1 cellular context compared by ENCODE assay signal in genomic region chr12:64402181-64402580, GRCh38.
TF ChIP-seq lines count a peak whose summit lies in the region.

No MANE protein-coding gene starts in this region.

TF ChIP-seq in K562, 482 proteins besides CTCF, POLR2A, EP300 and RAD21 (continued from another document and continues in another):
- no peak for TF ChIP-seq ZMIZ1 (IDR thresholded peaks at IDR 0.05; ENCODE audit: low read depth in 2 of 2, low read length in 2 of 2)
- TF ChIP-seq BRCA1 (IDR thresholded peaks at IDR 0.05) = no peak
- TF ChIP-seq BRCA1 (CRISPR knock-in tag; IDR thresholded peaks at IDR 0.05) = no peak
- no peak for TF ChIP-seq RBM39 (optimal IDR thresholded peaks at IDR 0.05; ENCODE audit: low read depth, low read length)
- no peak for TF ChIP-seq MCM3 (IDR thresholded peaks at IDR 0.05)
- no peak for TF ChIP-seq ZNF79 (CRISPR knock-in tag; IDR thresholded peaks at IDR 0.05; ENCODE audit: low read depth)
- no peak for TF ChIP-seq GABPB2 (CRISPR knock-in tag; conservative IDR thresholded peaks at IDR 0.05)
- TF ChIP-seq PBX2 (CRISPR knock-in tag; IDR thresholded peaks at IDR 0.05; ENCODE audit: low read depth) = no peak
- no peak for TF ChIP-seq PBX2 (tag; conservative IDR thresholded peaks at IDR 0.05; ENCODE audit: low read depth)
- TF ChIP-seq ZBTB5 (IDR thresholded peaks at IDR 0.05) = no peak
- TF ChIP-seq ZNF668 (CRISPR knock-in tag; IDR thresholded peaks at IDR 0.05) = no peak
- no peak for TF ChIP-seq EP400 (IDR thresholded peaks at IDR 0.05)
- TF ChIP-seq PYGO2 (tag; IDR thresholded peaks at IDR 0.05) = peak; percentile 71
- TF ChIP-seq MLX (CRISPR knock-in tag; conservative IDR thresholded peaks at IDR 0.05) = no peak
- TF ChIP-seq ZNF253 (CRISPR knock-in tag; conservative IDR thresholded peaks at IDR 0.05) = no peak
- no peak for TF ChIP-seq RCOR1 (IDR thresholded peaks at IDR 0.05; ENCODE audit: borderline replicate concordance in 1 of 2, low read depth in 2 of 2, low read length in 2 of 2)
- no peak for TF ChIP-seq MIER1 (IDR thresholded peaks at IDR 0.05; ENCODE audit: low read depth)
- no peak for TF ChIP-seq MITF (IDR thresholded peaks at IDR 0.05)
- TF ChIP-seq BACH1 (tag; IDR thresholded peaks at IDR 0.05) = no peak
- no peak for TF ChIP-seq ZNF3 (CRISPR knock-in tag; IDR thresholded peaks at IDR 0.05)
- TF ChIP-seq UBTF (IDR thresholded peaks at IDR 0.05; ENCODE audit: borderline replicate concordance in 1 of 2, low read depth in 2 of 2, low read length in 2 of 2) = no peak
- TF ChIP-seq POLR2G (IDR thresholded peaks at IDR 0.05; ENCODE audit: low read depth, low read length) = no peak
- TF ChIP-seq SOX6 (IDR thresholded peaks at IDR 0.05) = no peak
- TF ChIP-seq NR3C1 (CRISPR knock-in tag; IDR thresholded peaks at IDR 0.05) = no peak
- no peak for TF ChIP-seq HDAC3 (IDR thresholded peaks at IDR 0.05; ENCODE audit: borderline replicate concordance, partially characterized antibody)
- TF ChIP-seq POLR3G (IDR thresholded peaks at IDR 0.05; ENCODE audit: extremely low read depth, insufficient read length, insufficient replicate concordance) = no peak
- TF ChIP-seq RB1 (IDR thresholded peaks at IDR 0.05; ENCODE audit: low read depth) = no peak
- TF ChIP-seq SREBF1 (IDR thresholded peaks at IDR 0.05; ENCODE audit: borderline replicate concordance, low read depth, low read length) = no peak
- TF ChIP-seq HNRNPH1 (optimal IDR thresholded peaks at IDR 0.05; ENCODE audit: low read depth, low read length) = no peak
- TF ChIP-seq CREB5 (CRISPR knock-in tag; IDR thresholded peaks at IDR 0.05) = no peak
- TF ChIP-seq TAF1 (IDR thresholded peaks at IDR 0.05; ENCODE audit: control insufficient read depth, extremely low read depth, insufficient read depth, low read length, severe bottlenecking) = no peak
- no peak for TF ChIP-seq ELF4 (CRISPR knock-in tag; IDR thresholded peaks at IDR 0.05)
- TF ChIP-seq NR1H2 (CRISPR knock-in tag; IDR thresholded peaks at IDR 0.05) = no peak
- TF ChIP-seq CEBPG (CRISPR knock-in tag; IDR thresholded peaks at IDR 0.05) = no peak
- TF ChIP-seq CEBPG (tag; conservative IDR thresholded peaks at IDR 0.05 in 1 of 2, IDR thresholded peaks at IDR 0.05 in 1 of 2) = no peak
- TF ChIP-seq PRDM10 (IDR thresholded peaks at IDR 0.05; ENCODE audit: partially characterized antibody) = no peak
- no peak for TF ChIP-seq ATF3 (IDR thresholded peaks at IDR 0.05)
- TF ChIP-seq ATF3 (CRISPR knock-in tag; conservative IDR thresholded peaks at IDR 0.05) = no peak
- no peak for TF ChIP-seq KDM1A (IDR thresholded peaks at IDR 0.05)
- no peak for TF ChIP-seq ATF6 (CRISPR knock-in tag; IDR thresholded peaks at IDR 0.05)
- TF ChIP-seq PTTG1 (tag; IDR thresholded peaks at IDR 0.05; ENCODE audit: low read depth) = peak; percentile 68; the same call in 1 of the 2 replicates
- TF ChIP-seq YBX1 (IDR thresholded peaks at IDR 0.05) = no peak
- TF ChIP-seq PHF21A (IDR thresholded peaks at IDR 0.05; ENCODE audit: borderline replicate concordance, low read depth) = no peak
- no peak for TF ChIP-seq FOXK2 (conservative IDR thresholded peaks at IDR 0.05 in 1 of 2, IDR thresholded peaks at IDR 0.05 in 1 of 2; ENCODE audit: low read depth in 2 of 2)
- no peak for TF ChIP-seq TAL1 (IDR thresholded peaks at IDR 0.05)
